ENCODE assay signal across 14 cellular contexts in genomic region chr12:51021694-51022093, GRCh38. TPM values are rescaled to one million over a fixed set of nuclear protein-coding genes. Genes with fewer than 3 reads are reported as not detected.
DNase-seq lines count a peak whose midpoint lies in the region; ATAC-seq and TF ChIP-seq lines count a peak whose summit lies in the region.
"Had no signal": no experiment of that assay in that cellular context is flagged by ENCODE, and none has a peak within 500 bp of the region (broad histone marks: within the 10 kb centered on the region; RNA-seq: fewer than 3 reads in every experiment).

No MANE protein-coding gene starts in this region.

- DNase-seq in activated T-cell treated with anti-CD3 and anti-CD28 coated beads, Interleukin-2, amount 50 U/mL, for 4 hours = no peak
- DNase-seq in activated T-cell treated with anti-CD3 and anti-CD28 coated beads, Interleukin-2, amount 50 U/mL, for 48 hours = no peak
- no peak for DNase-seq in T-cell
- DNase-seq in stimulated activated naive B cell treated with anti-CD40 and anti-IgM and Interleukin-4, amounts not matched to agents 10 μg/mL and 1 μg/mL and 100 μg/mL, for 72 hours = no peak
- no peak for DNase-seq in stimulated activated naive CD4-positive, alpha-beta T cell (lab: John Stamatoyannopoulos, UW)
- no peak for DNase-seq in DMS114 treated with DMSO at 0.1 percent for 48 hours (lab: John Stamatoyannopoulos, UW; ENCODE audit: unreplicated experiment)
- no peak for DNase-seq in foreskin keratinocyte
- DNase-seq: activated CD4-positive, CD25-positive, alpha-beta regulatory T cell treated with anti-CD3 and anti-CD28 coated beads, Interleukin-2, amount 50 U/mL, for 72 hours; DMS53; foreskin melanocyte; NCI-H1417; SJCRH30; small intestine had no signal

- CTCF ChIA-PET in T-cell (lab: Charles Lee) = interaction anchor here (0.6 to 1.5 kb wide), 5 partner anchors 9 to 279 kb away, joined by 3 to 4 read pairs (median 4); no protein-coding TSS in a partner anchor

- peak overlapping the region; percentile 27 for H3K4me3 Mint-ChIP-seq in activated T-cell treated with anti-CD3 and anti-CD28 coated beads, Interleukin-2, amount 50 U/mL, for 4 hours
- H3K4me3 Mint-ChIP-seq in T-cell = peak overlapping the region; percentile 3 to 28 (median 28)
- peak overlapping the region; percentile 41 for H3K4me3 Mint-ChIP-seq in dendritic cell treated with granulocyte-macrophage colony-stimulating factor and Interleukin-4, amounts not matched to agents 40 ng/mL and 50 ng/mL, for 4 days
- peak overlapping the region; percentile 30 to 55 for H3K4me3 Mint-ChIP-seq in stimulated activated naive B cell treated with anti-CD40 and anti-IgM and Interleukin-4, amounts not matched to agents 10 μg/mL and 1 μg/mL and 100 μg/mL, for 72 hours

- no peak for TF ChIP-seq CTCF in foreskin keratinocyte (conservative IDR thresholded peaks at IDR 0.05)

- H3K27ac Mint-ChIP-seq in T-cell = peak overlapping the region; percentile 52 to 61
- peak overlapping the region; percentile 81 for H3K27ac Mint-ChIP-seq in dendritic cell treated with granulocyte-macrophage colony-stimulating factor and Interleukin-4, amounts not matched to agents 40 ng/mL and 50 ng/mL, for 4 days
- H3K27ac Mint-ChIP-seq in stimulated activated naive B cell treated with anti-CD40 and anti-IgM and Interleukin-4, amounts not matched to agents 10 μg/mL and 1 μg/mL and 100 μg/mL, for 72 hours = peak overlapping the region; percentile 67

- peaks cover 3% of the 10 kb centered on the region for H3K4me1 ChIP-seq in foreskin keratinocyte

- intact Hi-C loops in dendritic cell treated with granulocyte-macrophage colony-stimulating factor and Interleukin-4, amounts not matched to agents 40 ng/mL and 50 ng/mL, for 4 days (cut with micrococcal nuclease) = no loop called here

- H3K9me3 Mint-ChIP-seq in activated T-cell treated with anti-CD3 and anti-CD28 coated beads, Interleukin-2, amount 50 U/mL, for 4 hours = no peaks in the 10 kb centered on the region
- H3K9me3 Mint-ChIP-seq in T-cell = no peaks in the 10 kb centered on the region
- no peaks in the 10 kb centered on the region for H3K9me3 Mint-ChIP-seq in dendritic cell treated with granulocyte-macrophage colony-stimulating factor and Interleukin-4, amounts not matched to agents 40 ng/mL and 50 ng/mL, for 4 days
- no peaks in the 10 kb centered on the region for H3K9me3 Mint-ChIP-seq in stimulated activated naive B cell treated with anti-CD40 and anti-IgM and Interleukin-4, amounts not matched to agents 10 μg/mL and 1 μg/mL and 100 μg/mL, for 72 hours

- no peaks in the 10 kb centered on the region for H3K27me3 Mint-ChIP-seq in activated T-cell treated with anti-CD3 and anti-CD28 coated beads, Interleukin-2, amount 50 U/mL, for 4 hours (ENCODE audit: low read depth)
- H3K27me3 Mint-ChIP-seq in T-cell = no peaks in the 10 kb centered on the region
- H3K27me3 Mint-ChIP-seq in dendritic cell treated with granulocyte-macrophage colony-stimulating factor and Interleukin-4, amounts not matched to agents 40 ng/mL and 50 ng/mL, for 4 days = no peaks in the 10 kb centered on the region
- H3K27me3 Mint-ChIP-seq in stimulated activated naive B cell treated with anti-CD40 and anti-IgM and Interleukin-4, amounts not matched to agents 10 μg/mL and 1 μg/mL and 100 μg/mL, for 72 hours = no peaks in the 10 kb centered on the region

- H3K27ac ChIP-seq in foreskin keratinocyte = no peak overlapping the region
- H3K27ac ChIP-seq: SJCRH30 had no signal

- no peak for ATAC-seq in activated T-cell treated with anti-CD3 and anti-CD28 coated beads, Interleukin-2, amount 50 U/mL, for 4 hours
- ATAC-seq in T-cell (replicated peaks in 1 of 4) = no peak
- no peak for ATAC-seq in stimulated activated naive B cell treated with anti-CD40 and anti-IgM and Interleukin-4, amounts not matched to agents 10 μg/mL and 1 μg/mL and 100 μg/mL, for 72 hours (replicated peaks)
- ATAC-seq in foreskin keratinocyte = no peak

- no peaks in the 10 kb centered on the region for H3K36me3 Mint-ChIP-seq in activated T-cell treated with anti-CD3 and anti-CD28 coated beads, Interleukin-2, amount 50 U/mL, for 4 hours (ENCODE audit: insufficient read depth)
- no peaks in the 10 kb centered on the region for H3K36me3 Mint-ChIP-seq in T-cell
- peaks cover 43% of the 10 kb centered on the region for H3K36me3 Mint-ChIP-seq in dendritic cell treated with granulocyte-macrophage colony-stimulating factor and Interleukin-4, amounts not matched to agents 40 ng/mL and 50 ng/mL, for 4 days (ENCODE audit: low read depth)
- H3K36me3 Mint-ChIP-seq in stimulated activated naive B cell treated with anti-CD40 and anti-IgM and Interleukin-4, amounts not matched to agents 10 μg/mL and 1 μg/mL and 100 μg/mL, for 72 hours = peaks cover 3 to 9% of the 10 kb centered on the region in 2 donors

- POLR2A ChIA-PET in T-cell (lab: Charles Lee) = interaction anchor here (0.5 to 1.0 kb wide), 3 partner anchors 27 to 1600 kb away, joined by 3 to 4 read pairs (median 3); no protein-coding TSS in a partner anchor

- H3K4me1 Mint-ChIP-seq in activated T-cell treated with anti-CD3 and anti-CD28 coated beads, Interleukin-2, amount 50 U/mL, for 4 hours (ENCODE audit: low read depth) = peaks cover 63% of the 10 kb centered on the region
- peaks cover 68 to 74% (median 68%) of the 10 kb centered on the region in 3 donors for H3K4me1 Mint-ChIP-seq in T-cell
- peaks cover 33% of the 10 kb centered on the region for H3K4me1 Mint-ChIP-seq in dendritic cell treated with granulocyte-macrophage colony-stimulating factor and Interleukin-4, amounts not matched to agents 40 ng/mL and 50 ng/mL, for 4 days (ENCODE audit: low read depth)
- peaks cover 28 to 56% of the 10 kb centered on the region in 2 donors for H3K4me1 Mint-ChIP-seq in stimulated activated naive B cell treated with anti-CD40 and anti-IgM and Interleukin-4, amounts not matched to agents 10 μg/mL and 1 μg/mL and 100 μg/mL, for 72 hours

- H3K27me3 ChIP-seq in foreskin keratinocyte = no peaks in the 10 kb centered on the region
- H3K27me3 ChIP-seq: SJCRH30 had no signal

RNA-seq across cellular contexts. Expression of gene SLC11A2, which starts 4.5 kb away (rescaled TPM):
- total RNA-seq in activated T-cell treated with anti-CD3 and anti-CD28 coated beads, Interleukin-2, amount 50 U/mL, for 4 hours = 10 to 100 TPM; 39.1 to 45.0 (median 39.3) TPM
- total RNA-seq in T-cell = 10 to 100 TPM; 46.5 to 62.2 (median 52.3) TPM
- total RNA-seq in foreskin keratinocyte = 22.9 and 25.3 TPM in 2 replicates
- polyA plus RNA-seq in foreskin keratinocyte = 9.4 and 10.3 TPM in 2 replicates

RNA-seq across cellular contexts. Expression of gene LETMD1, which starts 26.4 kb away (rescaled TPM):
- 10 to 100 TPM; 40.6 to 47.6 (median 42.5) TPM for total RNA-seq in activated T-cell treated with anti-CD3 and anti-CD28 coated beads, Interleukin-2, amount 50 U/mL, for 4 hours
- 10 to 100 TPM; 70.9 to 87.5 (median 71.9) TPM for total RNA-seq in T-cell
- total RNA-seq in foreskin keratinocyte = 21.8 and 23.3 TPM in 2 replicates
- 18.0 and 18.5 TPM in 2 replicates for polyA plus RNA-seq in foreskin keratinocyte
